Comparison of ENCODE assay signal across 16 cellular contexts in genomic region chr11:36060926-36061325, GRCh38.
A peak's percentile ranks its signal among the peaks of the same experiment; 100 is the strongest.
DNase-seq lines count a peak whose midpoint lies in the region; ATAC-seq and TF ChIP-seq lines count a peak whose summit lies in the region.
"Had no signal": no experiment of that assay in that cellular context is flagged by ENCODE, and none has a peak within 500 bp of the region (broad histone marks: within the 10 kb centered on the region; RNA-seq: fewer than 3 reads in every experiment).

No MANE protein-coding gene starts in this region.

- peaks cover 0 to 2% (median 0%) of the 10 kb centered on the region in 3 donors for H3K36me3 Mint-ChIP-seq in immature natural killer cell
- H3K36me3 Mint-ChIP-seq: CD4-positive, CD25-positive, alpha-beta regulatory T cell; T-cell had no signal

- ATAC-seq in left lung = no peak
- ATAC-seq: T-cell had no signal

- H3K9me3 ChIP-seq in BLaER1 treated with 17β-estradiol and CSF1 and Interleukin-3, amounts not matched to agents 10 nM and 100 nM (replicated peaks in 1 of 11) = peaks cover 49 to 100% (median 73%) of the 10 kb centered on the region in 11 experiments
- H3K9me3 ChIP-seq in left lung (peaks cover 0 to 5% of the 10 kb centered on the region in 2 donors), MM.1S (replicated peaks; ENCODE audit: insufficient read depth, low read length) (no peaks in the 10 kb centered on the region)

- no peak overlapping the region for H3K4me3 Mint-ChIP-seq in immature natural killer cell
- H3K4me3 Mint-ChIP-seq: CD4-positive, CD25-positive, alpha-beta regulatory T cell; H9; T-cell had no signal

- intact Hi-C loops in left lung (cut with DNase I) = no loop called here

- no peaks in the 10 kb centered on the region for H3K9me2 ChIP-seq in MM.1S (replicated peaks; ENCODE audit: insufficient read depth, low read length)

- no peaks in the 10 kb centered on the region for H3F3A ChIP-seq in MM.1S (ENCODE audit: insufficient read depth, low read length)

- no peak overlapping the region for H3K27ac Mint-ChIP-seq in immature natural killer cell
- H3K27ac Mint-ChIP-seq: CD4-positive, CD25-positive, alpha-beta regulatory T cell; T-cell had no signal

- H4K20me1 ChIP-seq in BLaER1 treated with 17β-estradiol and CSF1 and Interleukin-3, amounts not matched to agents 10 nM and 100 nM = no peaks in the 10 kb centered on the region
- no peaks in the 10 kb centered on the region for H4K20me1 ChIP-seq in MM.1S (ENCODE audit: insufficient read depth, low read length)

- DNase-seq in MV-4-11 (lab: John Stamatoyannopoulos, UW) (peak; percentile 72), SKM-1 (lab: John Stamatoyannopoulos, UW; ENCODE audit: unreplicated experiment) (peak; percentile 18), left lung (peak; percentile 55 to 75), MM.1S (no peak), immature natural killer cell (no peak)
- no peak for DNase-seq in stimulated activated naive CD4-positive, alpha-beta T cell treated with Interleukin-2 at 50 U/mL for 16 hours (lab: John Stamatoyannopoulos, UW)
- no peak for DNase-seq in stimulated activated naive CD4-positive, alpha-beta T cell (lab: John Stamatoyannopoulos, UW)
- DNase-seq: CD4-positive, CD25-positive, alpha-beta regulatory T cell; EL; H9; NCI-H1105; NCI-H187 treated with DMSO at 0.1 percent for 48 hours; NCI-H446; NK-92 treated with Interleukin-12 subunit alpha and Interleukin-12 subunit beta, amount 100 ng/mL, for 24 hours; T-cell had no signal

- H3K36me3 ChIP-seq in BLaER1 treated with 17β-estradiol and CSF1 and Interleukin-3, amounts not matched to agents 10 nM and 100 nM = peaks cover 26 to 79% (median 47%) of the 10 kb centered on the region in 11 experiments
- H3K36me3 ChIP-seq in left lung (no peaks in the 10 kb centered on the region), MM.1S (replicated peaks; ENCODE audit: insufficient read depth, low read length) (no peaks in the 10 kb centered on the region)

- peaks cover 2 to 3% (median 3%) of the 10 kb centered on the region in 3 donors for H3K27me3 Mint-ChIP-seq in immature natural killer cell (ENCODE audit: low read depth in 3 of 3)

- H3K4me1 Mint-ChIP-seq in immature natural killer cell = no peaks in the 10 kb centered on the region
- H3K4me1 Mint-ChIP-seq: CD4-positive, CD25-positive, alpha-beta regulatory T cell; T-cell had no signal

- no peak for TF ChIP-seq CTCF in left lung (IDR thresholded peaks at IDR 0.05)
- no peak for TF ChIP-seq CTCF in MM.1S (IDR thresholded peaks at IDR 0.05; ENCODE audit: low read length)

- H3K9ac ChIP-seq in BLaER1 treated with 17β-estradiol and CSF1 and Interleukin-3, amounts not matched to agents 10 nM and 100 nM = peak overlapping the region; percentile 16 to 66 (median 53); a peak in 16 of 22 replicates
- H3K9ac ChIP-seq in MM.1S (ENCODE audit: low read length) = no peak overlapping the region

- H3K79me2 ChIP-seq in MM.1S (ENCODE audit: low read length) = no peaks in the 10 kb centered on the region

- peaks cover 27 to 90% (median 58%) of the 10 kb centered on the region in 10 experiments for H3K4me1 ChIP-seq in BLaER1 treated with 17β-estradiol and CSF1 and Interleukin-3, amounts not matched to agents 10 nM and 100 nM
- H3K4me1 ChIP-seq in left lung = peaks cover 0 to 15% of the 10 kb centered on the region in 2 donors
- no peaks in the 10 kb centered on the region for H3K4me1 ChIP-seq in MM.1S (ENCODE audit: low read length)

- H2AFZ ChIP-seq in MM.1S (ENCODE audit: low read length) = no peak overlapping the region

- peak overlapping the region; percentile 0 to 70 (median 29); a peak in 15 of 22 replicates for H3K4me2 ChIP-seq in BLaER1 treated with 17β-estradiol and CSF1 and Interleukin-3, amounts not matched to agents 10 nM and 100 nM
- H3K4me2 ChIP-seq in MM.1S (ENCODE audit: low read depth, low read length) = no peak overlapping the region

- no peaks in the 10 kb centered on the region for H3K27me3 ChIP-seq in BLaER1 treated with 17β-estradiol and CSF1 and Interleukin-3, amounts not matched to agents 10 nM and 100 nM
- H3K27me3 ChIP-seq in left lung (no peaks in the 10 kb centered on the region), MM.1S (replicated peaks; ENCODE audit: insufficient read depth, low read length) (no peaks in the 10 kb centered on the region)

- peak overlapping the region in 1 of 10 experiments; percentile 20; a peak in 1 of 20 replicates for H3K4me3 ChIP-seq in BLaER1 treated with 17β-estradiol and CSF1 and Interleukin-3, amounts not matched to agents 10 nM and 100 nM
- H3K4me3 ChIP-seq in left lung = no peak overlapping the region
- no peak overlapping the region for H3K4me3 ChIP-seq in MM.1S (ENCODE audit: low read length)

- H3K9me3 Mint-ChIP-seq in immature natural killer cell = peaks cover 0 to 4% (median 0%) of the 10 kb centered on the region in 6 donors

- H3K27ac ChIP-seq in BLaER1 treated with 17β-estradiol and CSF1 and Interleukin-3, amounts not matched to agents 10 nM and 100 nM = peak overlapping the region; percentile 71 to 87 (median 82)
- H3K27ac ChIP-seq in left lung (peak overlapping the region in 1 of 2 donors; percentile 55), MM.1S (ENCODE audit: low read length) (no peak overlapping the region)

Comparison
In these comparisons a context has a peak if more than half of its experiments do, and no peak if none do; other contexts are left out.
1. DNase-seq: peak in MV-4-11 (single experiment), SKM-1 (single experiment) and left lung (2 of 2); none in MM.1S (single experiment), stimulated activated naive CD4-positive, alpha-beta T cell treated with Interleukin-2 at 50 U/mL for 16 hours (single experiment), stimulated activated naive CD4-positive, alpha-beta T cell (0 of 6) and immature natural killer cell (0 of 3).